In the genomic region with DNA sequence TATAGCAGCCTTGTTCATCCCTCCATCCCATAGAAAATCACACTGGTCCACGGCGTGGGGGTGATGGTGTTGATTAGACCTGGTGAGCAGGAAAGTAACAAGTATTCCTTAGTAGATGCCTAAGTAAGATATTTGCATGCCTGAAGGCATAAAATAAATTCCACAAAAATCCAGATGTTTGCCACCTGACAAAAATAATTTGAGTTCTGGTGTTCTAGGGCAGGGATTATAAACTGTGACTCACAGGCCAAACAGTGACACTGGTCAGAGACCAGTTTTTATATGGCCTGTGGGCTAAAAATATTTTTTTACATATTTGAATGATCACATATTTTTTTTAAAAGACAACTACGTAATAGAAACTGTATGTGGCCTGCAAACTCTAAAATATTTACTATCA, we compare ENCODE assay signal across 21 cellular contexts.
"Had no signal": no experiment of that assay in that cellular context is flagged by ENCODE, and none has a peak within 500 bp of the region (broad histone marks: within the 10 kb centered on the region; RNA-seq: fewer than 3 reads in every experiment).

No MANE protein-coding gene starts in this region.

- H3K9me3 Mint-ChIP-seq: activated CD4-positive, alpha-beta memory T cell treated with anti-CD3 and anti-CD28 coated beads for 36 hours; activated naive CD8-positive, alpha-beta T cell treated with anti-CD3 and anti-CD28 coated beads, Interleukin-2, amount 10 ng/mL, durations not matched to agents 7 days and 5 days; activated T-helper 17 cell treated with anti-CD3 and anti-CD28 coated beads, Interleukin-2, amount 50 U/mL, for 72 hours; brain; endodermal cell; mesothelial cell of epicardium; nephron had no signal

- H3K27ac ChIP-seq: dorsolateral prefrontal cortex, sigmoid colon, spleen, tibial nerve, vagina, VCaP had no signal

- DNase-seq: activated CD4-positive, alpha-beta memory T cell treated with anti-CD3 and anti-CD28 coated beads for 36 hours; activated naive CD4-positive, alpha-beta T cell treated with Interleukin-2 at 50 U/mL for 16 hours; activated naive CD8-positive, alpha-beta T cell treated with anti-CD3 and anti-CD28 coated beads, Interleukin-2, amount 10 ng/mL, durations not matched to agents 7 days and 5 days; anterior cingulate cortex; caudate nucleus; dorsolateral prefrontal cortex; endodermal cell; kidney; posterior cingulate gyrus; sigmoid colon; spleen; stimulated activated naive CD4-positive, alpha-beta T cell treated with Interleukin-2 at 50 U/mL for 16 hours; T-helper 17 cell had no signal

- H3K4me3 Mint-ChIP-seq: activated CD4-positive, alpha-beta memory T cell treated with anti-CD3 and anti-CD28 coated beads for 36 hours; activated naive CD8-positive, alpha-beta T cell treated with anti-CD3 and anti-CD28 coated beads, Interleukin-2, amount 10 ng/mL, durations not matched to agents 7 days and 5 days; activated T-helper 17 cell treated with anti-CD3 and anti-CD28 coated beads, Interleukin-2, amount 50 U/mL, for 72 hours; brain; endodermal cell; mesothelial cell of epicardium; nephron; T-helper 17 cell had no signal

- H3K4me1 Mint-ChIP-seq: activated naive CD8-positive, alpha-beta T cell treated with anti-CD3 and anti-CD28 coated beads, Interleukin-2, amount 10 ng/mL, durations not matched to agents 7 days and 5 days; activated T-helper 17 cell treated with anti-CD3 and anti-CD28 coated beads, Interleukin-2, amount 50 U/mL, for 72 hours; endodermal cell; mesothelial cell of epicardium; nephron; T-helper 17 cell had no signal

- H3K27ac Mint-ChIP-seq: activated CD4-positive, alpha-beta memory T cell treated with anti-CD3 and anti-CD28 coated beads for 36 hours; activated naive CD8-positive, alpha-beta T cell treated with anti-CD3 and anti-CD28 coated beads, Interleukin-2, amount 10 ng/mL, durations not matched to agents 7 days and 5 days; activated T-helper 17 cell treated with anti-CD3 and anti-CD28 coated beads, Interleukin-2, amount 50 U/mL, for 72 hours; brain; endodermal cell; mesothelial cell of epicardium; nephron; T-helper 17 cell had no signal

- ATAC-seq: activated T-helper 17 cell treated with anti-CD3 and anti-CD28 coated beads, Interleukin-2, amount 50 U/mL, for 72 hours; left lobe of liver; T-helper 17 cell had no signal

- H3K36me3 Mint-ChIP-seq: activated CD4-positive, alpha-beta memory T cell treated with anti-CD3 and anti-CD28 coated beads for 36 hours; activated naive CD8-positive, alpha-beta T cell treated with anti-CD3 and anti-CD28 coated beads, Interleukin-2, amount 10 ng/mL, durations not matched to agents 7 days and 5 days; brain; mesothelial cell of epicardium had no signal

- H3K27me3 Mint-ChIP-seq: activated CD4-positive, alpha-beta memory T cell treated with anti-CD3 and anti-CD28 coated beads for 36 hours; activated naive CD8-positive, alpha-beta T cell treated with anti-CD3 and anti-CD28 coated beads, Interleukin-2, amount 10 ng/mL, durations not matched to agents 7 days and 5 days; activated T-helper 17 cell treated with anti-CD3 and anti-CD28 coated beads, Interleukin-2, amount 50 U/mL, for 72 hours; T-helper 17 cell had no signal
